In the genomic region with DNA sequence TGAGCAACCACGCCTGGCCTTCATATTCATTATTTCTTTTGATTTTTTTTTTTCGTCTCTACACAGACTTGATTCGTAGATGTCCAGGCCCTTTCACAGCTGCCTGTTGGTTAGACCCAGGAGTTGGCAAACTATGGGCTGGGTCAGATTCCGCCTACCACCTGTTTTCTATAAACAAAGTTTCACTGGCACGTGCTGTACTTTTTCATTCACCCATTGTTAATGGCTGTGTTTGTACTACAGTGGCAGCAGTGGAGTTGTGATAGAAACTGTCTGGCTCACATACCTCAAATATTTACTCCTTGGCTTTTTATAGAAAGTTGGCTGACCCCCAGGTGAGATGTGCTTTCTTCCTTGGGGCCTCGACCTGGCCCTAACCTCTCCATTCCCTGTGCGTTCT, we compare ENCODE assay signal across 16 cellular contexts.
DNase-seq lines count a peak whose midpoint lies in the region; ATAC-seq, FAIRE-seq and TF ChIP-seq lines count a peak whose summit lies in the region.
"Had no signal": no experiment of that assay in that cellular context is flagged by ENCODE, and none has a peak within 500 bp of the region (broad histone marks: within the 10 kb centered on the region; RNA-seq: fewer than 3 reads in every experiment).

No MANE protein-coding gene starts in this region.

- no peaks in the 10 kb centered on the region for H3K27me3 ChIP-seq in Caco-2 (replicated peaks; ENCODE audit: control insufficient read depth, insufficient read depth, low read length)
- no peaks in the 10 kb centered on the region for H3K27me3 ChIP-seq in left ventricle myocardium inferior (ENCODE audit: low read depth)
- no peaks in the 10 kb centered on the region for H3K27me3 ChIP-seq in pancreas
- H3K27me3 ChIP-seq: BLaER1, suprapubic skin had no signal

- no peak overlapping the region for H3K4me3 Mint-ChIP-seq in Caco-2 (ENCODE audit: unreplicated experiment)

- no peak for FAIRE-seq in pancreas (lab: Jason Lieb, UNC)

- POLR2A ChIA-PET in Caco-2 (lab: Charles Lee), result interaction anchor here (1.2 kb wide), 1 partner anchor 95 kb away, joined by 5 read pairs; no protein-coding TSS in a partner anchor

- intact Hi-C loops in Caco-2 (cut with micrococcal nuclease; ENCODE audit: unreplicated experiment) (no loop called here), left ventricle myocardium inferior (cut with micrococcal nuclease) (no loop called here), pancreas (cut with DNase I) (no loop called here)

- no peaks in the 10 kb centered on the region for H3K27me3 Mint-ChIP-seq in Caco-2 (ENCODE audit: insufficient read depth, unreplicated experiment)

- peaks cover 16% of the 10 kb centered on the region for H3K4me1 Mint-ChIP-seq in Caco-2 (ENCODE audit: low read depth, unreplicated experiment)

- ATAC-seq in pancreas, result peak; percentile 89 to 94 (median 90)
- no peak for ATAC-seq in GM21825 (IDR thresholded peaks at IDR 0.05; ENCODE audit: unreplicated experiment)
- no peak for ATAC-seq in HG03342 (IDR thresholded peaks at IDR 0.05; ENCODE audit: unreplicated experiment)
- ATAC-seq: esophagus mucosa, HCT116 had no signal

- peak in 1 of 2 experiments; percentile 40 for DNase-seq in Caco-2
- DNase-seq in NCI-H2196 (lab: John Stamatoyannopoulos, UW; ENCODE audit: unreplicated experiment), result peak; percentile 26
- DNase-seq in left ventricle myocardium inferior, result no peak
- DNase-seq in pancreas, result peak in 4 of 6 donors; percentile 42 to 67 (median 48)
- no peak for DNase-seq in GDM1 (lab: John Stamatoyannopoulos, UW)
- DNase-seq in NCI-H2107 treated with DMSO at 0.1 percent for 48 hours (lab: John Stamatoyannopoulos, UW; ENCODE audit: unreplicated experiment), result no peak
- DNase-seq: activated CD4-positive, alpha-beta T cell treated with anti-CD3 and anti-CD28 coated beads, Interleukin-2, amount 50 U/mL, for 4 hours; amniotic stem cell; DND-41; NCI-H1436 treated with DMSO at 0.1 percent for 48 hours had no signal

- H3K9me3 Mint-ChIP-seq in Caco-2 (ENCODE audit: unreplicated experiment), result no peaks in the 10 kb centered on the region

- 24 to 25% methylated on average over 7 of the region's 7 CpGs for WGBS in pancreas, 2 donors

- H3K4me3 ChIP-seq in Caco-2 (ENCODE audit: low read depth, low read length) (no peak overlapping the region), left ventricle myocardium inferior (no peak overlapping the region), pancreas (no peak overlapping the region)
- H3K4me3 ChIP-seq: BLaER1, suprapubic skin had no signal

- no TSS peak for BruUV-seq in Caco-2 (replicated peaks; lab: Mats Ljungman, UMichigan)

- CTCF ChIA-PET in Caco-2 (lab: Charles Lee), result interaction anchor here (0.5 kb wide), 1 partner anchor 32 kb away, joined by 3 read pairs; no protein-coding TSS in a partner anchor

- H3K36me3 ChIP-seq in Caco-2 (ENCODE audit: control insufficient read depth, insufficient read depth, low read length), result peaks cover 2% of the 10 kb centered on the region
- H3K36me3 ChIP-seq in left ventricle myocardium inferior, result peaks cover 47% of the 10 kb centered on the region
- peaks cover 0 to 23% (median 0%) of the 10 kb centered on the region in 3 donors for H3K36me3 ChIP-seq in pancreas

- TF ChIP-seq CTCF in Caco-2 (IDR thresholded peaks at IDR 0.05; ENCODE audit: insufficient read depth in 1 of 2, low read depth in 1 of 2, low read length in 1 of 2, severe bottlenecking in 1 of 2, unreplicated experiment in 1 of 2) (no peak), left ventricle myocardium inferior (IDR thresholded peaks at IDR 0.05; ENCODE audit: borderline replicate concordance) (no peak), pancreas (IDR thresholded peaks at IDR 0.05) (no peak)

- H3K27ac ChIP-seq in left ventricle myocardium inferior (replicated peaks) (peak overlapping the region; percentile 78), pancreas (peak overlapping the region in 1 of 4 donors; percentile 17)
- H3K27ac ChIP-seq: BLaER1, suprapubic skin had no signal

- H3K27ac Mint-ChIP-seq in Caco-2 (ENCODE audit: unreplicated experiment), result peak overlapping the region; percentile 60

- peaks cover 11% of the 10 kb centered on the region for H3K4me1 ChIP-seq in Caco-2
- peaks cover 60% of the 10 kb centered on the region for H3K4me1 ChIP-seq in left ventricle myocardium inferior
- peaks cover 16 to 22% (median 18%) of the 10 kb centered on the region in 3 donors for H3K4me1 ChIP-seq in pancreas
- H3K4me1 ChIP-seq: BLaER1 had no signal

- H3K36me3 Mint-ChIP-seq in Caco-2 (ENCODE audit: insufficient read depth, unreplicated experiment), result peaks cover 55% of the 10 kb centered on the region

- H3K9me3 ChIP-seq in Caco-2, result no peaks in the 10 kb centered on the region
- no peaks in the 10 kb centered on the region for H3K9me3 ChIP-seq in left ventricle myocardium inferior (replicated peaks)
- H3K9me3 ChIP-seq in pancreas, result no peaks in the 10 kb centered on the region
- H3K9me3 ChIP-seq: suprapubic skin had no signal

Comparison
In these comparisons a context has a peak if more than half of its experiments do, and no peak if none do; other contexts are left out.
1. DNase-seq: peak in NCI-H2196 (single experiment) and pancreas (4 of 6); none in left ventricle myocardium inferior (single experiment), GDM1 (single experiment) and NCI-H2107 treated with DMSO at 0.1 percent for 48 hours (single experiment).
2. ATAC-seq: peak in pancreas (4 of 4); none in GM21825 (single experiment) and HG03342 (single experiment).